22 cellular contexts compared by ENCODE assay signal in the genomic region with DNA sequence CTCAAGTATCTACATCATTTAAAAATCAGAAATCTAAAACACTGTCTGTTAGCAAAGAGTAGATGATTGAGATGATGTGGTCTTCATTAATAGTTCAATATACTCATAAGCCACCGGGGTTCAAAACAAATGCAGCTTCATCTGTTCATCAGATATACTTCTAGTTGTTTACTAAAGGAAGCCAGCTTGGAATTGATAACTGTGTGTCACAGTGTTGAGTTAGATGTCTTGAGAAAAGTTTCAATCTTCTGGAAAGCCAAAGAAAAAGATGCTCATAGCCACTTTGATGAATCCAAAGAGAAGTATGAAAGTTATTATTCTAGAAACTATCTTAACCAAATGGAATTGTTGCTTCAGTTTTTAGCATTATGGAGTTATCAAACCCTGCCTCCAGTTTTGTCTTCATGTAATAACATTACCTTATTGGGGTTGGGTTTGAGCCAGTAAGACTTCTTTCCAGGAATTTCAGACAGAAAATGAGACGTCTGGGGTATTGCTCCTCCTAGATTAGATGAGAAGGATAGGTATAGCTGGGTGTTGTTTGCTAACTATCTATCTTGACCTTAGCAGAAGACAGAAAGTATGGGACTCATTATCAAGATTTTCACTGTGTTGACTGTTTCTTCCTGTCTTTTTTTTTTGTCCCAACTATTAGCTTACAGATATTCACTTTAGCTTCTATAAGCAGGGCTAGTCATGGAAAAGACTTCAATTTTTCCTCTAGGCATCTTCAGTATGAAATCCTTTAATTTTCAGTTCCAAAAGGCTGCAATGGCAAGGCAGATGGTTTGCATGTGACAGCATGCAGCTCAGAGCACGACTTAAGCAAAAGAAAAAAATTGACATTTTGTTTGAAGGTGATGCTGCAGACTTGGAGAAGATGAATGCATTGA.
"Had no signal": no experiment of that assay in that cellular context is flagged by ENCODE, and none has a peak within 500 bp of the region (broad histone marks: within the 10 kb centered on the region; RNA-seq: fewer than 3 reads in every experiment).

No MANE protein-coding gene starts in this region.

- H3K27me3 Mint-ChIP-seq: effector memory CD8-positive, alpha-beta T cell; memory B cell; naive B cell; natural killer cell treated with Interleukin-12 subunit alpha and Interleukin-12 subunit beta and Interleukin-15 and Interleukin-18, amount 100 ng/mL, for 72 hours; progenitor cell of endocrine pancreas; stimulated activated naive CD8-positive, alpha-beta T cell treated with anti-CD3 and anti-CD28 coated beads, Interleukin-15, amount 100 ng/mL, for 72 hours had no signal

- H3K27ac Mint-ChIP-seq: effector memory CD8-positive, alpha-beta T cell; memory B cell; naive B cell; natural killer cell treated with Interleukin-12 subunit alpha and Interleukin-12 subunit beta and Interleukin-15 and Interleukin-18, amount 100 ng/mL, for 72 hours; neural progenitor cell; progenitor cell of endocrine pancreas; stimulated activated naive CD8-positive, alpha-beta T cell treated with anti-CD3 and anti-CD28 coated beads, Interleukin-15, amount 100 ng/mL, for 72 hours had no signal

- DNase-seq: cortex of kidney; effector memory CD8-positive, alpha-beta T cell; gastrocnemius medialis; heart left ventricle; kidney; mucosa of descending colon; naive B cell; stimulated activated CD4-positive, alpha-beta T cell treated with anti-CD3 and anti-CD28 coated beads, Interleukin-12 subunit alpha, Interleukin-12 subunit beta, amount 100 ng/mL, for 4 hours; stimulated activated CD4-positive, alpha-beta T cell treated with anti-CD3 and anti-CD28 coated beads, Interleukin-1b, Interleukin-23, amount 100 ng/mL, for 48 hours; stimulated activated CD4-positive, alpha-beta T cell treated with anti-CD3 and anti-CD28 coated beads, Interleukin-4, amount 100 ng/mL, for 1 hour; stimulated activated CD8-positive, alpha-beta memory T cell treated with anti-CD3 and anti-CD28 coated beads, Interleukin-4, amount 100 ng/mL, for 48 hours; stimulated activated naive CD4-positive, alpha-beta T cell; stimulated activated naive CD8-positive, alpha-beta T cell treated with anti-CD3 and anti-CD28 coated beads, Interleukin-15, amount 100 ng/mL, for 72 hours; transverse colon; upper lobe of right lung; uterus had no signal

- H3K4me1 Mint-ChIP-seq: naive B cell; neural progenitor cell; stimulated activated naive CD8-positive, alpha-beta T cell treated with anti-CD3 and anti-CD28 coated beads, Interleukin-15, amount 100 ng/mL, for 72 hours had no signal

- H3K4me3 Mint-ChIP-seq: effector memory CD8-positive, alpha-beta T cell; memory B cell; naive B cell; natural killer cell treated with Interleukin-12 subunit alpha and Interleukin-12 subunit beta and Interleukin-15 and Interleukin-18, amount 100 ng/mL, for 72 hours; neural progenitor cell; stimulated activated naive CD8-positive, alpha-beta T cell treated with anti-CD3 and anti-CD28 coated beads, Interleukin-15, amount 100 ng/mL, for 72 hours had no signal

- H3K9me3 Mint-ChIP-seq: effector memory CD8-positive, alpha-beta T cell; memory B cell; natural killer cell treated with Interleukin-12 subunit alpha and Interleukin-12 subunit beta and Interleukin-15 and Interleukin-18, amount 100 ng/mL, for 72 hours; neural progenitor cell; stimulated activated naive CD8-positive, alpha-beta T cell treated with anti-CD3 and anti-CD28 coated beads, Interleukin-15, amount 100 ng/mL, for 72 hours had no signal

- ATAC-seq: effector memory CD8-positive, alpha-beta T cell; gastrocnemius medialis; heart left ventricle; left lobe of liver; mucosa of descending colon; natural killer cell treated with Interleukin-12 subunit alpha and Interleukin-12 subunit beta and Interleukin-15 and Interleukin-18, amount 100 ng/mL, for 72 hours; sciatic nerve; stimulated activated naive CD8-positive, alpha-beta T cell treated with anti-CD3 and anti-CD28 coated beads, Interleukin-15, amount 100 ng/mL, for 72 hours; upper lobe of right lung had no signal
